In genomic region chr5:41794478-41794877, GRCh38 we compare ENCODE assay signal across 1 cellular context.
TF ChIP-seq lines count a peak whose summit lies in the region.

No MANE protein-coding gene starts in this region.

TF ChIP-seq in H1, 55 proteins besides CTCF, POLR2A, EP300 and RAD21:
- TF ChIP-seq CHD7 (IDR thresholded peaks at IDR 0.05; ENCODE audit: insufficient replicate concordance, low read length), result no peak
- no peak for TF ChIP-seq SUZ12 (IDR thresholded peaks at IDR 0.05; ENCODE audit: low read length)
- no peak for TF ChIP-seq HDAC2 (IDR thresholded peaks at IDR 0.05; ENCODE audit: borderline replicate concordance in 1 of 2, low read depth in 2 of 2, low read length in 2 of 2)
- TF ChIP-seq RBBP5 (IDR thresholded peaks at IDR 0.05; ENCODE audit: borderline replicate concordance, low read depth, low read length), result no peak
- no peak for TF ChIP-seq PHF8 (conservative IDR thresholded peaks at IDR 0.05; ENCODE audit: low read depth, low read length)
- TF ChIP-seq BCL11A (IDR thresholded peaks at IDR 0.05; ENCODE audit: low read depth in 2 of 2, low read length in 2 of 2), result no peak
- no peak for TF ChIP-seq ASH2L (IDR thresholded peaks at IDR 0.05; ENCODE audit: low read length)
- TF ChIP-seq JUND (IDR thresholded peaks at IDR 0.05; ENCODE audit: low read length), result no peak
- TF ChIP-seq ATF3 (IDR thresholded peaks at IDR 0.05; ENCODE audit: insufficient read depth, low read depth, low read length), result no peak
- TF ChIP-seq TEAD4 (IDR thresholded peaks at IDR 0.05; ENCODE audit: low read depth, low read length), result no peak
- TF ChIP-seq JUN (IDR thresholded peaks at IDR 0.05; ENCODE audit: low read depth, low read length), result no peak
- TF ChIP-seq MAFK (IDR thresholded peaks at IDR 0.05; ENCODE audit: low read depth, low read length), result no peak
- no peak for TF ChIP-seq SIRT6 (IDR thresholded peaks at IDR 0.05; ENCODE audit: low read length)
- no peak for TF ChIP-seq KDM5A (IDR thresholded peaks at IDR 0.05; ENCODE audit: low read length)
- no peak for TF ChIP-seq CBX8 (IDR thresholded peaks at IDR 0.05; ENCODE audit: borderline replicate concordance, low read depth, low read length)
- TF ChIP-seq USF2 (IDR thresholded peaks at IDR 0.05; ENCODE audit: low read length), result no peak
- TF ChIP-seq RXRA (IDR thresholded peaks at IDR 0.05; ENCODE audit: insufficient read depth, low read depth, low read length), result no peak
- no peak for TF ChIP-seq SAP30 (IDR thresholded peaks at IDR 0.05; ENCODE audit: insufficient read depth, insufficient replicate concordance, low read length)
- TF ChIP-seq KDM4A (IDR thresholded peaks at IDR 0.05; ENCODE audit: low read depth, low read length, severe bottlenecking), result no peak
- TF ChIP-seq TAF1 (IDR thresholded peaks at IDR 0.05; ENCODE audit: low read depth, low read length), result no peak
